10 cellular contexts compared by ENCODE assay signal in the genomic region with DNA sequence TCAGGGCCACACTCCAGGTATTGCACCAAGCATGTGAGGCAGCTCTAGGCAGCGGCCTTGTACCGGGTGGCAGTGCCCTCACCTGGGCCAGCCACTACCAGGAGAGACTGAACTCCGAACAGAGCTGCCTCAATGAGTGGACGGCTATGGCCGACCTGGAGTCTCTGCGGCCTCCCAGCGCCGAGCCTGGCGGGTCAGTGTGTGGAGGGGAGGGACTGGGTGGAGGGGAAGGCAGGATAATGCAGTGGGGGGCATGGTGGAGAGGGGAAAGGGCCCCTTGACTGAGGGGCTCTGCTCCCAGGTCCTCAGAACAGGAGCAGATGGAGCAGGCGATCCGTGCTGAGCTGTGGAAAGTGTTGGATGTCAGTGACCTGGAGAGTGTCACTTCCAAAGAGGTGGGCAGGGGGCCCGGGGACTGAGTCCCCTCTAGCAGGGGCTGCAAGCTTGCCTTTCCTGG.
"Had no signal": no experiment of that assay in that cellular context is flagged by ENCODE, and none has a peak within 500 bp of the region (broad histone marks: within the 10 kb centered on the region; RNA-seq: fewer than 3 reads in every experiment).

No MANE protein-coding gene starts in this region.

- H3K27me3 ChIP-seq: adrenal gland, right lobe of liver had no signal

- ATAC-seq: esophagus mucosa; naive thymus-derived CD8-positive, alpha-beta T cell; right lobe of liver had no signal

- H3K9me3 ChIP-seq: adrenal gland, right lobe of liver had no signal

- H3K27ac ChIP-seq: adrenal gland, right lobe of liver had no signal

- H3K27ac Mint-ChIP-seq: activated T-cell treated with anti-CD3 and anti-CD28 coated beads, Interleukin-2, amount 50 U/mL, for 24 hours; memory B cell had no signal

- H3K4me3 ChIP-seq: adrenal gland, right lobe of liver had no signal

- H3K9me3 Mint-ChIP-seq: activated naive CD4-positive, alpha-beta T cell treated with anti-CD3 and anti-CD28 coated beads, Interleukin-2, amount 50 U/mL, for 24 hours; activated T-cell treated with anti-CD3 and anti-CD28 coated beads, Interleukin-2, amount 50 U/mL, for 24 hours; memory B cell; naive thymus-derived CD8-positive, alpha-beta T cell had no signal

- H3K27me3 Mint-ChIP-seq: activated naive CD4-positive, alpha-beta T cell treated with anti-CD3 and anti-CD28 coated beads, Interleukin-2, amount 50 U/mL, for 24 hours; activated T-cell treated with anti-CD3 and anti-CD28 coated beads, Interleukin-2, amount 50 U/mL, for 24 hours; memory B cell; naive thymus-derived CD8-positive, alpha-beta T cell had no signal

- DNase-seq: activated CD4-positive, CD25-positive, alpha-beta regulatory T cell treated with anti-CD3 and anti-CD28 coated beads, Interleukin-2, amount 50 U/mL, for 72 hours; activated T-cell treated with anti-CD3 and anti-CD28 coated beads, Interleukin-2, amount 50 U/mL, for 24 hours; naive thymus-derived CD8-positive, alpha-beta T cell; T-helper 1 cell; T1000 had no signal

- H3K4me3 Mint-ChIP-seq: activated naive CD4-positive, alpha-beta T cell treated with anti-CD3 and anti-CD28 coated beads, Interleukin-2, amount 50 U/mL, for 24 hours; activated T-cell treated with anti-CD3 and anti-CD28 coated beads, Interleukin-2, amount 50 U/mL, for 24 hours; memory B cell; naive thymus-derived CD8-positive, alpha-beta T cell had no signal

- H3K36me3 Mint-ChIP-seq: activated naive CD4-positive, alpha-beta T cell treated with anti-CD3 and anti-CD28 coated beads, Interleukin-2, amount 50 U/mL, for 24 hours; memory B cell; naive thymus-derived CD8-positive, alpha-beta T cell had no signal
